ENCODE assay signal across 31 cellular contexts in genomic region chr18:4267641-4268040, GRCh38.
"Had no signal": no experiment of that assay in that cellular context is flagged by ENCODE, and none has a peak within 500 bp of the region (broad histone marks: within the 10 kb centered on the region; RNA-seq: fewer than 3 reads in every experiment).

No MANE protein-coding gene starts in this region.

- H3K4me3 ChIP-seq: neural progenitor cell, ovary, psoas muscle, skin epidermis, smooth muscle cell, spleen, suprapubic skin, testis, tibial artery, transverse colon, upper lobe of right lung, vagina had no signal

- H3K36me3 ChIP-seq: neural progenitor cell, ovary, spleen, suprapubic skin, tibial artery, transverse colon, upper lobe of right lung, vagina had no signal

- H3K4me3 Mint-ChIP-seq: natural killer cell; nephron; neural progenitor cell; stimulated activated memory B cell treated with anti-CD40 and anti-IgM and Interleukin-4, amounts not matched to agents 10 μg/mL and 1 μg/mL and 100 μg/mL, for 72 hours; stimulated activated naive CD8-positive, alpha-beta T cell treated with anti-CD3 and anti-CD28 coated beads, Interleukin-15, amount 100 ng/mL, for 72 hours; type B pancreatic cell had no signal

- H3K27me3 Mint-ChIP-seq: progenitor cell of endocrine pancreas; stimulated activated memory B cell treated with anti-CD40 and anti-IgM and Interleukin-4, amounts not matched to agents 10 μg/mL and 1 μg/mL and 100 μg/mL, for 72 hours; stimulated activated naive CD8-positive, alpha-beta T cell treated with anti-CD3 and anti-CD28 coated beads, Interleukin-15, amount 100 ng/mL, for 72 hours; type B pancreatic cell had no signal

- ATAC-seq: natural killer cell; psoas muscle; right cardiac atrium; sciatic nerve; stimulated activated memory B cell treated with anti-CD40 and anti-IgM and Interleukin-4, amounts not matched to agents 10 μg/mL and 1 μg/mL and 100 μg/mL, for 72 hours; stimulated activated naive CD8-positive, alpha-beta T cell treated with anti-CD3 and anti-CD28 coated beads, Interleukin-15, amount 100 ng/mL, for 72 hours; stimulated activated naive CD8-positive, alpha-beta T cell treated with anti-CD3 and anti-CD28 coated beads, Interleukin-15, Interleukin-2, amounts not matched to agents 100 U/mL and 50 U/mL, for 24 hours; upper lobe of right lung had no signal

- H3K9ac ChIP-seq: neural progenitor cell, parathyroid adenoma had no signal

- H3K27ac Mint-ChIP-seq: natural killer cell; nephron; neural progenitor cell; progenitor cell of endocrine pancreas; stimulated activated memory B cell treated with anti-CD40 and anti-IgM and Interleukin-4, amounts not matched to agents 10 μg/mL and 1 μg/mL and 100 μg/mL, for 72 hours; stimulated activated naive CD8-positive, alpha-beta T cell treated with anti-CD3 and anti-CD28 coated beads, Interleukin-15, amount 100 ng/mL, for 72 hours; type B pancreatic cell had no signal

- H3K79me2 ChIP-seq: parathyroid adenoma had no signal

- H3K4me1 ChIP-seq: neural progenitor cell, parathyroid adenoma, psoas muscle, spleen, tibial artery, transverse colon, upper lobe of right lung had no signal

- H3K4me2 ChIP-seq: neural progenitor cell, smooth muscle cell had no signal

- H3K36me3 Mint-ChIP-seq: natural killer cell; neural progenitor cell; stimulated activated memory B cell treated with anti-CD40 and anti-IgM and Interleukin-4, amounts not matched to agents 10 μg/mL and 1 μg/mL and 100 μg/mL, for 72 hours; type B pancreatic cell had no signal

- H3K27ac ChIP-seq: neural progenitor cell, ovary, parathyroid adenoma, psoas muscle, skin epidermis, spleen, suprapubic skin, testis, tibial artery, transverse colon, upper lobe of right lung, vagina had no signal

- H3K9me3 Mint-ChIP-seq: nephron, neural progenitor cell, type B pancreatic cell had no signal

- H3K4me1 Mint-ChIP-seq: natural killer cell; nephron; neural progenitor cell; stimulated activated memory B cell treated with anti-CD40 and anti-IgM and Interleukin-4, amounts not matched to agents 10 μg/mL and 1 μg/mL and 100 μg/mL, for 72 hours; stimulated activated naive CD8-positive, alpha-beta T cell treated with anti-CD3 and anti-CD28 coated beads, Interleukin-15, amount 100 ng/mL, for 72 hours had no signal

- H3K9me3 ChIP-seq: ovary, psoas muscle, suprapubic skin, testis, tibial artery, transverse colon, upper lobe of right lung, vagina had no signal

- DNase-seq: natural killer cell; occipital lobe; ovary; posterior cingulate gyrus; psoas muscle; right cardiac atrium; spleen; stimulated activated CD4-positive, alpha-beta T cell treated with anti-CD3 and anti-CD28 coated beads, Interleukin-12 subunit alpha, Interleukin-12 subunit beta, amount 100 ng/mL, for 4 hours; stimulated activated CD4-positive, alpha-beta T cell treated with anti-CD3 and anti-CD28 coated beads, Interleukin-1b, Interleukin-23, amount 100 ng/mL, for 48 hours; stimulated activated CD4-positive, alpha-beta T cell treated with anti-CD3 and anti-CD28 coated beads, Interleukin-4, amount 100 ng/mL, for 1 hour; stimulated activated CD4-positive, alpha-beta T cell treated with anti-CD3 and anti-CD28 coated beads, Interleukin-4, amount 100 ng/mL, for 4 hours; stimulated activated CD8-positive, alpha-beta memory T cell treated with anti-CD3 and anti-CD28 coated beads, Interleukin-4, amount 100 ng/mL, for 48 hours; stimulated activated naive CD4-positive, alpha-beta T cell; stimulated activated naive CD8-positive, alpha-beta T cell treated with anti-CD3 and anti-CD28 coated beads, Interleukin-15, amount 100 ng/mL, for 72 hours; stimulated activated naive CD8-positive, alpha-beta T cell treated with anti-CD3 and anti-CD28 coated beads, Interleukin-15, Interleukin-2, amounts not matched to agents 100 U/mL and 50 U/mL, for 24 hours; substantia nigra; testis; tibial artery; transverse colon; upper lobe of right lung had no signal

- H3K27me3 ChIP-seq: neural progenitor cell, ovary, spleen, suprapubic skin, testis, tibial artery, transverse colon, upper lobe of right lung, vagina had no signal

- H2AFZ ChIP-seq: neural progenitor cell, parathyroid adenoma had no signal
